19 cellular contexts compared by ENCODE assay signal in genomic region chr1:44594353-44594752, GRCh38.
"Had no signal": no experiment of that assay in that cellular context is flagged by ENCODE, and none has a peak within 500 bp of the region (broad histone marks: within the 10 kb centered on the region; RNA-seq: fewer than 3 reads in every experiment).

No MANE protein-coding gene starts in this region.

- H3K4me1 Mint-ChIP-seq: naive B cell; stimulated activated memory B cell treated with anti-CD40 and anti-IgM and Interleukin-4, amounts not matched to agents 10 μg/mL and 1 μg/mL and 100 μg/mL, for 72 hours; stimulated activated naive CD8-positive, alpha-beta T cell treated with anti-CD3 and anti-CD28 coated beads, Interleukin-15, amount 100 ng/mL, for 72 hours had no signal

- H3K27me3 ChIP-seq: cardiac muscle cell had no signal

- H3K27me3 Mint-ChIP-seq: stimulated activated naive CD8-positive, alpha-beta T cell treated with anti-CD3 and anti-CD28 coated beads, Interleukin-15, amount 100 ng/mL, for 72 hours had no signal

- H3K36me3 Mint-ChIP-seq: activated naive CD8-positive, alpha-beta T cell; brain; naive B cell; stimulated activated memory B cell treated with anti-CD40 and anti-IgM and Interleukin-4, amounts not matched to agents 10 μg/mL and 1 μg/mL and 100 μg/mL, for 72 hours; WTC11 had no signal

- H3K9me3 ChIP-seq: adrenal gland, ascending aorta, heart right ventricle, left ventricle myocardium inferior, suprapubic skin, tibial nerve had no signal

- H3K9me3 Mint-ChIP-seq: brain; endodermal cell; naive B cell; nephron progenitor cell; stimulated activated memory B cell treated with anti-CD40 and anti-IgM and Interleukin-4, amounts not matched to agents 10 μg/mL and 1 μg/mL and 100 μg/mL, for 72 hours; stimulated activated naive CD8-positive, alpha-beta T cell treated with anti-CD3 and anti-CD28 coated beads, Interleukin-15, amount 100 ng/mL, for 72 hours; WTC11 had no signal

- H3K4me3 Mint-ChIP-seq: activated CD8-positive, alpha-beta T cell treated with anti-CD3 and anti-CD28 coated beads, Interleukin-2, amount 10 ng/mL, durations not matched to agents 7 days and 5 days; activated naive CD8-positive, alpha-beta T cell; brain; endodermal cell; naive B cell; nephron progenitor cell; stimulated activated memory B cell treated with anti-CD40 and anti-IgM and Interleukin-4, amounts not matched to agents 10 μg/mL and 1 μg/mL and 100 μg/mL, for 72 hours; stimulated activated naive CD8-positive, alpha-beta T cell treated with anti-CD3 and anti-CD28 coated beads, Interleukin-15, amount 100 ng/mL, for 72 hours; WTC11 had no signal

- H3K36me3 ChIP-seq: adrenal gland, ascending aorta, cardiac muscle cell, heart right ventricle, left ventricle myocardium inferior, suprapubic skin, tibial nerve had no signal

- H3K4me1 ChIP-seq: adrenal gland, ascending aorta, foreskin keratinocyte, heart right ventricle, left ventricle myocardium inferior had no signal

- H3K4me3 ChIP-seq: adrenal gland, ascending aorta, cardiac muscle cell, heart right ventricle, left ventricle myocardium inferior, lung, skin epidermis, suprapubic skin, tibial nerve had no signal

- DNase-seq: foreskin keratinocyte had no signal

- H3K27ac Mint-ChIP-seq: activated CD8-positive, alpha-beta T cell treated with anti-CD3 and anti-CD28 coated beads, Interleukin-2, amount 10 ng/mL, durations not matched to agents 7 days and 5 days; activated naive CD8-positive, alpha-beta T cell; endodermal cell; naive B cell; nephron progenitor cell; stimulated activated memory B cell treated with anti-CD40 and anti-IgM and Interleukin-4, amounts not matched to agents 10 μg/mL and 1 μg/mL and 100 μg/mL, for 72 hours; stimulated activated naive CD8-positive, alpha-beta T cell treated with anti-CD3 and anti-CD28 coated beads, Interleukin-15, amount 100 ng/mL, for 72 hours; WTC11 had no signal

- H3K27ac ChIP-seq: adrenal gland, ascending aorta, cardiac muscle cell, foreskin keratinocyte, heart right ventricle, left ventricle myocardium inferior, skin epidermis, suprapubic skin, tibial nerve had no signal
